ENCODE assay signal across 1 cellular context in genomic region chr3:136949146-136949545, GRCh38.
TF ChIP-seq lines count a peak whose summit lies in the region.

No MANE protein-coding gene starts in this region.

TF ChIP-seq in GM12878, 131 proteins besides CTCF, POLR2A, EP300 and RAD21 (continued from another document):
- TF ChIP-seq PRDM15 (CRISPR knock-in tag; IDR thresholded peaks at IDR 0.05) (no peak), PAX8 (IDR thresholded peaks at IDR 0.05) (no peak), RELB (IDR thresholded peaks at IDR 0.05; ENCODE audit: low read depth) (0 out of 2 replicates have a peak, but pooled peaks have one; percentile 22), STAT1 (conservative IDR thresholded peaks at IDR 0.05) (no peak), MEF2B (IDR thresholded peaks at IDR 0.05; ENCODE audit: partially characterized antibody, poor library complexity, severe bottlenecking) (no peak), ZNF24 (IDR thresholded peaks at IDR 0.05) (no peak), EGR1 (IDR thresholded peaks at IDR 0.05; ENCODE audit: borderline replicate concordance in 1 of 2, low read depth in 2 of 2, low read length in 2 of 2) (no peak), KAT2A (conservative IDR thresholded peaks at IDR 0.05; ENCODE audit: control insufficient read depth, low read depth, low read length) (no peak), SPI1 (IDR thresholded peaks at IDR 0.05; ENCODE audit: borderline replicate concordance, insufficient read depth, low read depth, low read length) (peak; percentile 75), BACH1 (IDR thresholded peaks at IDR 0.05; ENCODE audit: borderline replicate concordance) (no peak), ATF2 (IDR thresholded peaks at IDR 0.05; ENCODE audit: low read length) (no peak), MTA2 (IDR thresholded peaks at IDR 0.05; ENCODE audit: low read depth) (peak; percentile 60; the same call in 1 of the 2 replicates), IKZF2 (IDR thresholded peaks at IDR 0.05) (peak in 1 of 2 experiments; percentile 45; a peak in 3 of 4 replicates), HDAC6 (IDR thresholded peaks at IDR 0.05; ENCODE audit: unreplicated experiment) (no peak), IKZF1 (conservative IDR thresholded peaks at IDR 0.05) (0 out of 2 replicates have a peak, but pooled peaks have one; percentile 12), RCOR1 (conservative IDR thresholded peaks at IDR 0.05; ENCODE audit: low read depth, low read length) (no peak), ZNF274 (IDR thresholded peaks at IDR 0.05; ENCODE audit: insufficient read depth, insufficient read length) (no peak), ZBED1 (IDR thresholded peaks at IDR 0.05; ENCODE audit: borderline replicate concordance) (no peak), ZSCAN29 (IDR thresholded peaks at IDR 0.05) (no peak), E2F8 (IDR thresholded peaks at IDR 0.05; ENCODE audit: low read depth, partially characterized antibody) (no peak), NFXL1 (IDR thresholded peaks at IDR 0.05; ENCODE audit: borderline replicate concordance) (no peak), HSF1 (IDR thresholded peaks at IDR 0.05; ENCODE audit: low read depth, low read length) (no peak), PKNOX1 (IDR thresholded peaks at IDR 0.05) (no peak), CREM (IDR thresholded peaks at IDR 0.05; ENCODE audit: low read depth) (no peak)
